8 cellular contexts compared by ENCODE assay signal in the genomic region with DNA sequence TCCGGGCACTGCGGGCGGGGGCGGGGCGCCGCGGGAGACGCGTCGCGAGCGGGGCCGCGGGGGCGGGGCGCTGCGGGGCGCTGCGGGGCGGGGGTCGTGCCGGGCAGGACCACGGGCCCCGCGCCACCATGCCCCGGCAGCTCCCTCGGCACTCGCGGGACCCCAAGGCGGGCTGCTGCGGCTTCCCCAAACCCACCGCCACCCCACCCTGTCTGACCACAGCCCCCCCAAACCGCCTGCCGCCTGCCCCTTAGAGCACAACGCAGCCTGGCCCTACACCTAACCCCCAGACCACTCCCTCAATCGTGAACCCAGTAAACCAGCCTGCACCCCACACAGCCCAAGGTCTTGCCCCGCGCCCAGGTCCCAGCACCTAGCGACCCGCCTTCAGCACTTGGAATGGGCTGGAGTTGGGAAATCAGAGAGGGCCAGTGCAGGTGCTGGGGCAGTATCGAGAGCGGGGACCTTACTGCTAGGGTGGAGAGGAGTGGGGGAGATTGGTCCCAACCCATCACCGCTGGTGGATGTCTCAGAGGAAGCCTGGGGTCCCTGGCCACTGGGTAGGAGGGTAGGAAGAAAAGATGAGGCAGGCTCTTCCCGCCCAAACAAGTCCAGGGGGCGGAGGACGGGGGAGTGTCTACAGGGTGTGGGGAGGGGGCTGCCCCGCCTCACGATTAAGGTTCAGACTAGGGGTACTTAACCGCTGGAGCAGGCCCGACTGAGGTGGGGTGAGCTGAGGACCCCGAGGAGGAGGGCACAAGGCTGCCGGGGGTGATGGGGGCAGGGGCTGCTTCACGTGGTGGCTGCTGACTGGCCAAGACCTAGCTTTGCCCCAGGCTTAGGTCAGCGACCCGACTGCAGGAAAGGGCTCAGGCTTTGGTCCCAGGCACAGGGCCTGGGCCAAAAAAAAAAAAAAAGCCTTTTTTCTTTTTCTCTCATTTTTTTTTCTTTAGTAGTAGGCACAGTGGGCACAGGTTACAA. TPM values are rescaled to one million over a fixed set of nuclear protein-coding genes. Genes with fewer than 3 reads are reported as not detected.
DNase-seq lines count a peak whose midpoint lies in the region; ATAC-seq and TF ChIP-seq lines count a peak whose summit lies in the region.

No MANE protein-coding gene starts in this region.

- H3K36me3 ChIP-seq in NT2/D1 (ENCODE audit: insufficient read depth, insufficient read length, low read length) (peaks cover 27% of the 10 kb centered on the region), lung (ENCODE audit: control insufficient read depth in 2 of 2, insufficient read depth in 2 of 2, low read length in 2 of 2) (peaks cover 3 to 13% of the 10 kb centered on the region in 2 donors), tibial nerve (peaks cover 0 to 24% (median 3%) of the 10 kb centered on the region in 3 donors)

- TF ChIP-seq EP300 in tibial nerve (IDR thresholded peaks at IDR 0.05): no peak

- peak overlapping the region; percentile 94 for H3K9ac ChIP-seq in NT2/D1 (ENCODE audit: insufficient read length, low read depth)

- peak overlapping the region; percentile 87 for H3K4me3 ChIP-seq in NT2/D1 (ENCODE audit: insufficient read length, low read depth)
- H3K4me3 ChIP-seq in choroid plexus epithelial cell (ENCODE audit: low read depth, low read length): peak overlapping the region; percentile 93
- peak overlapping the region; percentile 17 for H3K4me3 ChIP-seq in lung
- H3K4me3 ChIP-seq in tibial nerve: peak overlapping the region; percentile 67 to 100 (median 86)

- no peak for TF ChIP-seq CTCF in choroid plexus epithelial cell (conservative IDR thresholded peaks at IDR 0.05; ENCODE audit: low read depth, low read length)
- no peak for TF ChIP-seq CTCF in lung (IDR thresholded peaks at IDR 0.05; ENCODE audit: control extremely low read depth, extremely low read depth)
- no peak for TF ChIP-seq CTCF in tibial nerve (IDR thresholded peaks at IDR 0.05)

- H3K27ac ChIP-seq in lung (ENCODE audit: low read depth in 1 of 2, low read length in 1 of 2) (peak overlapping the region; percentile 91 to 93), tibial nerve (peak overlapping the region; percentile 98 to 100 (median 100))

- no peak for TF ChIP-seq POLR2A in tibial nerve (IDR thresholded peaks at IDR 0.05)

- DNase-seq in NCI-H510A treated with DMSO at 0.1 percent for 48 hours (lab: John Stamatoyannopoulos, UW): peak; percentile 35
- DNase-seq in NCI-H510A (lab: John Stamatoyannopoulos, UW): no peak
- DNase-seq in NT2/D1 (ENCODE audit: low read depth, low spot score): no peak
- DNase-seq in choroid plexus epithelial cell (ENCODE audit: low read depth): no peak
- no peak for DNase-seq in lung (ENCODE audit: low spot score)
- peak in 1 of 2 donors; percentile 20 for DNase-seq in tibial nerve (ENCODE audit: low spot score in 2 of 2)
- no peak for DNase-seq in DMS79 treated with DMSO at 0.1 percent for 48 hours (lab: John Stamatoyannopoulos, UW)

- no peaks in the 10 kb centered on the region for H3K9me3 ChIP-seq in NT2/D1 (ENCODE audit: insufficient read depth, low read length)
- no peaks in the 10 kb centered on the region for H3K9me3 ChIP-seq in lung (ENCODE audit: control insufficient read depth in 2 of 2, insufficient read depth in 1 of 2, low read length in 1 of 2)
- no peaks in the 10 kb centered on the region for H3K9me3 ChIP-seq in tibial nerve

- no peaks in the 10 kb centered on the region for H3K27me3 ChIP-seq in NT2/D1 (ENCODE audit: insufficient read depth, insufficient read length)
- H3K27me3 ChIP-seq in lung (ENCODE audit: control insufficient read depth, insufficient read depth): no peaks in the 10 kb centered on the region
- H3K27me3 ChIP-seq in tibial nerve: no peaks in the 10 kb centered on the region

- peak; percentile 6 for ATAC-seq in lung (ENCODE audit: insufficient read depth, low FRiP score)
- no peak for ATAC-seq in GM21528 (IDR thresholded peaks at IDR 0.05; ENCODE audit: low FRiP score, unreplicated experiment)

- peaks cover 18% of the 10 kb centered on the region for H3K4me1 ChIP-seq in NT2/D1 (ENCODE audit: insufficient read depth, insufficient read length)
- H3K4me1 ChIP-seq in lung (ENCODE audit: control insufficient read depth in 2 of 2, insufficient read depth in 2 of 2, low read length in 2 of 2): peaks cover 10 to 20% of the 10 kb centered on the region in 2 donors
- peaks cover 0 to 57% (median 40%) of the 10 kb centered on the region in 4 donors for H3K4me1 ChIP-seq in tibial nerve

- WGBS in lung, 2 donors: 7 to 35% methylated on average over 23 to 55 of the region's 55 CpGs
- 4 to 12% methylated on average over 19 to 33 of the region's 55 CpGs for WGBS in tibial nerve, 2 donors

RNA-seq across cellular contexts. Expression of a gene that starts 0.5 kb away (rescaled TPM):
- total RNA-seq in lung (10 to 100 TPM; 33.9 to 76.2 TPM), tibial nerve (10 to 100 TPM; 48.0 to 72.1 (median 59.0) TPM)
- 10 to 100 TPM; 45.4 to 46.2 TPM for polyA plus RNA-seq in lung

RNA-seq across cellular contexts. Expression of a gene that starts 11.1 kb away (rescaled TPM):
- total RNA-seq in lung (100 to 1,000 TPM; 132 to 238 TPM), tibial nerve (100 to 1,000 TPM; 157 to 328 (median 204) TPM)
- 100 to 1,000 TPM in 1 of 2 donors, 10 to 100 TPM in 1; 93.5 to 126 TPM for polyA plus RNA-seq in lung

RNA-seq across cellular contexts. Expression of a gene that starts 12.9 kb away (rescaled TPM):
- total RNA-seq in lung: 10 to 100 TPM; 24.4 to 33.1 TPM
- polyA plus RNA-seq in lung: 10 to 100 TPM; 13.2 to 19.0 TPM
- total RNA-seq in tibial nerve: 10 to 100 TPM; 28.2 to 47.1 (median 38.2) TPM

RNA-seq across cellular contexts. Expression of a gene that starts 26.7 kb away (rescaled TPM):
- total RNA-seq in lung (10 to 100 TPM in 1 of 2 donors, 1 to 10 TPM in 1; 5.3 to 10.8 TPM), tibial nerve (10 to 100 TPM; 13.8 to 22.4 (median 19.4) TPM)
- polyA plus RNA-seq in lung: 10 to 100 TPM in 1 of 2 donors, 1 to 10 TPM in 1; 5.6 to 10.5 TPM

RNA-seq across cellular contexts. Expression of a gene that starts 39.4 kb away (rescaled TPM):
- total RNA-seq in lung (under 1 TPM in 1 of 2 donors, not detected in 1; 0.55 TPM), tibial nerve (1 to 10 TPM in 1 of 4 donors, not detected in 3; 2.1 TPM)
- polyA plus RNA-seq in lung: under 1 TPM; 0.22 to 0.28 TPM

Comparison
In these comparisons a context has a peak if more than half of its experiments do, and no peak if none do; other contexts are left out.
1. H3K4me3 ChIP-seq: peak in every context shown above with its lines; median percentile 93 in choroid plexus epithelial cell; 87 in NT2/D1; 86 in tibial nerve; 17 in lung.